In genomic region chr2:219578811-219579210, GRCh38 we compare ENCODE assay signal across 17 cellular contexts. TPM values are rescaled to one million over a fixed set of nuclear protein-coding genes. Genes with fewer than 3 reads are reported as not detected.
DNase-seq lines count a peak whose midpoint lies in the region; ATAC-seq and TF ChIP-seq lines count a peak whose summit lies in the region.
"Had no signal": no experiment of that assay in that cellular context is flagged by ENCODE, and none has a peak within 500 bp of the region (broad histone marks: within the 10 kb centered on the region; RNA-seq: fewer than 3 reads in every experiment).

No MANE protein-coding gene starts in this region.

- H3K79me2 ChIP-seq in mammary epithelial cell (ENCODE audit: insufficient read depth, low read length) = no peaks in the 10 kb centered on the region

- H3K27ac Mint-ChIP-seq in MCF 10A (ENCODE audit: low read depth, unreplicated experiment) (peak overlapping the region; percentile 78), WTC11 (no peak overlapping the region)
- H3K27ac Mint-ChIP-seq: activated CD4-positive, alpha-beta memory T cell treated with anti-CD3 and anti-CD28 coated beads for 36 hours; T-helper 17 cell had no signal

- H3K9me3 Mint-ChIP-seq in MCF 10A (ENCODE audit: unreplicated experiment) (no peaks in the 10 kb centered on the region), WTC11 (no peaks in the 10 kb centered on the region)
- H3K9me3 Mint-ChIP-seq: activated CD4-positive, alpha-beta memory T cell treated with anti-CD3 and anti-CD28 coated beads for 36 hours; natural killer cell treated with Interleukin-12 subunit alpha and Interleukin-12 subunit beta and Interleukin-15 and Interleukin-18, amount 100 ng/mL, for 72 hours had no signal

- H2AFZ ChIP-seq in mammary epithelial cell (ENCODE audit: low read depth, low read length) = no peak overlapping the region
- H2AFZ ChIP-seq: PC-9 had no signal

- dilution Hi-C loops in mammary epithelial cell (cut with HindIII; ENCODE audit: low sequenced_read_pairs) = loop anchor here (5.0 kb wide), 1 partner anchor 37 kb away; the partner anchor contains the start of genes CHPF and TMEM198

- H3K27ac ChIP-seq in mammary epithelial cell (ENCODE audit: insufficient read depth, low read depth, low read length) (no peak overlapping the region), gastroesophageal sphincter (no peak overlapping the region)
- H3K27ac ChIP-seq: 22Rv1, esophagus muscularis mucosa, PC-9, thoracic aorta had no signal

- H3K4me3 ChIP-seq in mammary epithelial cell (replicated peaks in 1 of 3; ENCODE audit: insufficient read depth in 1 of 3, low read depth in 2 of 3, low read length in 3 of 3) (no peak overlapping the region), gastroesophageal sphincter (no peak overlapping the region)
- H3K4me3 ChIP-seq: esophagus muscularis mucosa, PC-9, thoracic aorta had no signal

- H3K9me3 ChIP-seq in mammary epithelial cell (replicated peaks; ENCODE audit: insufficient read depth, low read length) = no peaks in the 10 kb centered on the region
- no peaks in the 10 kb centered on the region for H3K9me3 ChIP-seq in gastroesophageal sphincter
- H3K9me3 ChIP-seq: Caco-2, esophagus muscularis mucosa, thoracic aorta had no signal

- H3K27me3 ChIP-seq in mammary epithelial cell (ENCODE audit: insufficient read depth, low read length) (no peaks in the 10 kb centered on the region), gastroesophageal sphincter (peaks cover 54% of the 10 kb centered on the region)

- CTCF ChIA-PET in MCF 10A (lab: Yijun Ruan, JAX) (interaction anchor here (0.6 kb wide), 1 partner anchor 56 kb away, joined by 5 read pairs; no protein-coding TSS in a partner anchor), mammary epithelial cell (lab: Charles Lee; ENCODE audit: low non-redundant PET) (no interaction called here), WTC11 (lab: Charles Lee) (interaction anchor here (0.7 to 4.9 kb wide), 2 partner anchors 18 to 60 kb away, joined by 3 to 44 read pairs; no protein-coding TSS in a partner anchor)

- ATAC-seq in gastroesophageal sphincter = peak; percentile 22
- no peak for ATAC-seq in WTC11
- ATAC-seq in HG02678 (IDR thresholded peaks at IDR 0.05; ENCODE audit: unreplicated experiment) = no peak
- ATAC-seq: T-helper 17 cell had no signal

- H3K4me3 Mint-ChIP-seq in MCF 10A (ENCODE audit: unreplicated experiment) (peak overlapping the region; percentile 40), WTC11 (no peak overlapping the region)
- H3K4me3 Mint-ChIP-seq: activated CD4-positive, alpha-beta memory T cell treated with anti-CD3 and anti-CD28 coated beads for 36 hours; natural killer cell treated with Interleukin-12 subunit alpha and Interleukin-12 subunit beta and Interleukin-15 and Interleukin-18, amount 100 ng/mL, for 72 hours; T-helper 17 cell had no signal

- H3K4me1 Mint-ChIP-seq in MCF 10A (ENCODE audit: insufficient read depth, unreplicated experiment) (peaks cover 7% of the 10 kb centered on the region), WTC11 (peaks cover 44% of the 10 kb centered on the region)

- H4K20me1 ChIP-seq in mammary epithelial cell (ENCODE audit: insufficient read depth, low read length) = no peaks in the 10 kb centered on the region

- H3K36me3 ChIP-seq in mammary epithelial cell (ENCODE audit: insufficient read depth, low read length) (no peaks in the 10 kb centered on the region), gastroesophageal sphincter (no peaks in the 10 kb centered on the region)
- H3K36me3 ChIP-seq: esophagus muscularis mucosa, thoracic aorta had no signal

- no peaks in the 10 kb centered on the region for H3K36me3 Mint-ChIP-seq in MCF 10A (ENCODE audit: insufficient read depth, unreplicated experiment)
- no peaks in the 10 kb centered on the region for H3K36me3 Mint-ChIP-seq in WTC11
- H3K36me3 Mint-ChIP-seq: activated CD4-positive, alpha-beta memory T cell treated with anti-CD3 and anti-CD28 coated beads for 36 hours; natural killer cell treated with Interleukin-12 subunit alpha and Interleukin-12 subunit beta and Interleukin-15 and Interleukin-18, amount 100 ng/mL, for 72 hours had no signal

- H3K9ac ChIP-seq in mammary epithelial cell (ENCODE audit: insufficient read depth, low read length) = no peak overlapping the region

- no peak for TF ChIP-seq POLR2A in gastroesophageal sphincter (IDR thresholded peaks at IDR 0.05)

- DNase-seq in MCF 10A (ENCODE audit: unreplicated experiment) = peak; percentile 74
- DNase-seq in mammary epithelial cell = no peak
- no peak for DNase-seq in effector CD8-positive, alpha-beta T cell (lab: John Stamatoyannopoulos, UW)
- no peak for DNase-seq in WTC11 (ENCODE audit: low spot score)
- DNase-seq: activated CD4-positive, alpha-beta memory T cell treated with anti-CD3 and anti-CD28 coated beads for 36 hours; activated gamma-delta T cell treated with Interleukin-2 at 50 U/mL for 16 hours; Caco-2; cerebellar nuclear complex; small intestine; T-helper 17 cell had no signal

- TF ChIP-seq CTCF in MCF 10A (IDR thresholded peaks at IDR 0.05; ENCODE audit: unreplicated experiment) (no peak), mammary epithelial cell (conservative IDR thresholded peaks at IDR 0.05 in 1 of 2, IDR thresholded peaks at IDR 0.05 in 1 of 2; ENCODE audit: extremely low read depth in 1 of 2, insufficient read depth in 1 of 2, low read depth in 1 of 2, low read length in 2 of 2) (no peak), gastroesophageal sphincter (IDR thresholded peaks at IDR 0.05) (no peak), WTC11 (IDR thresholded peaks at IDR 0.05) (no peak)

- no peak overlapping the region for H3K4me2 ChIP-seq in mammary epithelial cell (ENCODE audit: insufficient read depth, low read depth, low read length)
- H3K4me2 ChIP-seq: PC-9 had no signal

- H3K4me1 ChIP-seq in mammary epithelial cell (ENCODE audit: insufficient read depth, low read length) (peaks cover 4% of the 10 kb centered on the region), gastroesophageal sphincter (no peaks in the 10 kb centered on the region)
- H3K4me1 ChIP-seq: esophagus muscularis mucosa had no signal

- no peak for TF ChIP-seq EP300 in gastroesophageal sphincter (IDR thresholded peaks at IDR 0.05)

- in situ Hi-C loops in mammary epithelial cell (cut with MboI; ENCODE audit: low sequenced_read_pairs in 2 of 2) = no loop called here

- POLR2A ChIA-PET in MCF 10A (lab: Yijun Ruan, JAX) = interaction anchor here (0.7 to 3.0 kb wide), 3 partner anchors 19 to 72 kb away, joined by 3 to 12 read pairs (median 5); partner anchors contain the start of gene STK11IP
- POLR2A ChIA-PET in WTC11 (lab: Charles Lee) = no interaction called here

- H3K27me3 Mint-ChIP-seq in MCF 10A (ENCODE audit: insufficient read depth, unreplicated experiment) (no peaks in the 10 kb centered on the region), WTC11 (ENCODE audit: low read depth) (peaks cover 23% of the 10 kb centered on the region; the same call in 1 of the 2 replicates)

- BruUV-seq in MCF 10A (replicated peaks; lab: Mats Ljungman, UMichigan) = no TSS peak
- no TSS peak for BruUV-seq in mammary epithelial cell (replicated peaks; lab: Mats Ljungman, UMichigan)

- 95% methylated on average over 4 of the region's 4 CpGs for WGBS in mammary epithelial cell (ENCODE audit: low coverage, missing lambda C conversion rate)
- WGBS in gastroesophageal sphincter (ENCODE audit: low coverage in 1 of 2), 2 donors = 79 to 82% methylated on average over 4 of the region's 4 CpGs

- intact Hi-C loops in MCF 10A (cut with micrococcal nuclease) (no loop called here), mammary epithelial cell (cut with micrococcal nuclease) (loop anchor here (10.0 kb wide), 1 partner anchor 106 kb away; no protein-coding TSS in a partner anchor)

TF ChIP-seq in WTC11, 78 proteins besides CTCF, POLR2A, EP300 and RAD21 (continues in another document):
- TF ChIP-seq SMAD4 (CRISPR knock-in tag; IDR thresholded peaks at IDR 0.05) (no peak), ATF6 (CRISPR knock-in tag; IDR thresholded peaks at IDR 0.05) (no peak), CBFB (CRISPR knock-in tag; IDR thresholded peaks at IDR 0.05; ENCODE audit: low read depth) (no peak)

RNA-seq across cellular contexts. Expression of gene INHA, which starts 6.7 kb away (rescaled TPM):
- total RNA-seq in MCF 10A (2022) = 1.2 and 2.2 TPM in 2 replicates
- total RNA-seq in mammary epithelial cell = 1 to 10 TPM in 1 of 2 donors, under 1 TPM in 1; 0.50 to 2.0 TPM
- 0.53 TPM for polyA plus RNA-seq in mammary epithelial cell
- polyA minus RNA-seq in mammary epithelial cell = not detected
- total RNA-seq in gastroesophageal sphincter = 1 to 10 TPM in 2 of 4 donors, not detected in 2; 1.8 to 4.4 TPM
- 1.1 to 1.8 TPM (median 1.4 TPM) in 3 replicates for total RNA-seq in WTC11 (2021)
- total RNA-seq: activated CD4-positive, alpha-beta memory T cell treated with anti-CD3 and anti-CD28 coated beads for 36 hours; natural killer cell treated with Interleukin-12 subunit alpha and Interleukin-12 subunit beta and Interleukin-15 and Interleukin-18, amount 100 ng/mL, for 72 hours; T-helper 17 cell had no signal

RNA-seq across cellular contexts. Expression of gene OBSL1, which starts 7.5 kb away (rescaled TPM):
- total RNA-seq in MCF 10A (2022) = 29.0 and 29.8 TPM in 2 replicates
- 10 to 100 TPM; 32.6 to 52.8 TPM for total RNA-seq in mammary epithelial cell
- 30.8 TPM for polyA plus RNA-seq in mammary epithelial cell
- polyA minus RNA-seq in mammary epithelial cell = 39.7 TPM
- 100 to 1,000 TPM in 1 of 4 donors, 10 to 100 TPM in 3; 73.2 to 118 (median 81.6) TPM for total RNA-seq in gastroesophageal sphincter
- 159 to 221 TPM (median 213 TPM) in 3 replicates for total RNA-seq in WTC11 (2021)

RNA-seq across cellular contexts. Expression of gene STK11IP, which starts 18.8 kb away (rescaled TPM):
- total RNA-seq in MCF 10A (2022) (24.2 and 26.5 TPM in 2 replicates), mammary epithelial cell (10 to 100 TPM; 14.5 to 27.6 TPM), gastroesophageal sphincter (10 to 100 TPM in 3 of 4 donors, 1 to 10 TPM in 1; 7.0 to 19.2 (median 14.7) TPM), WTC11 (2021) (31.3 to 39.9 TPM (median 31.9 TPM) in 3 replicates)
- 12.4 TPM for polyA plus RNA-seq in mammary epithelial cell
- polyA minus RNA-seq in mammary epithelial cell = 43.4 TPM

RNA-seq across cellular contexts. Expression of gene TMEM198, which starts 35.0 kb away (rescaled TPM):
- 5.3 and 6.3 TPM in 2 replicates for total RNA-seq in MCF 10A (2022)
- total RNA-seq in mammary epithelial cell = 1 to 10 TPM; 1.3 to 5.2 TPM
- 2.0 TPM for polyA plus RNA-seq in mammary epithelial cell
- 0.26 TPM for polyA minus RNA-seq in mammary epithelial cell
- total RNA-seq in gastroesophageal sphincter = 1 to 10 TPM; 1.6 to 9.5 (median 4.1) TPM
- 7.1 to 8.1 TPM (median 7.3 TPM) in 3 replicates for total RNA-seq in WTC11 (2021)

RNA-seq across cellular contexts. Expression of gene CHPF, which starts 35.2 kb away (rescaled TPM):
- 81.2 and 105 TPM in 2 replicates for total RNA-seq in MCF 10A (2022)
- total RNA-seq in mammary epithelial cell = 100 to 1,000 TPM; 114 to 274 TPM
- 101 TPM for polyA plus RNA-seq in mammary epithelial cell
- polyA minus RNA-seq in mammary epithelial cell = 18.2 TPM
- 10 to 100 TPM; 36.0 to 66.0 (median 54.8) TPM for total RNA-seq in gastroesophageal sphincter
- total RNA-seq in WTC11 (2021) = 84.3 to 97.0 TPM (median 84.8 TPM) in 3 replicates
